In genomic region chr3:47780727-47781325, GRCh38 we compare ENCODE assay signal across 8 cellular contexts. TPM values are rescaled to one million over a fixed set of nuclear protein-coding genes. Genes with fewer than 3 reads are reported as not detected.
DNase-seq lines count a peak whose midpoint lies in the region; ATAC-seq and TF ChIP-seq lines count a peak whose summit lies in the region.

No MANE protein-coding gene starts in this region.

- no peaks in the 10 kb centered on the region for H3K9me3 Mint-ChIP-seq in HFFc6

- H3K36me3 Mint-ChIP-seq in HFFc6 (ENCODE audit: low read depth) = no peaks in the 10 kb centered on the region

- TF ChIP-seq RAD21 in SK-N-SH (IDR thresholded peaks at IDR 0.05; ENCODE audit: low read length) = no peak

- peak overlapping the region; percentile 81 for H2AFZ ChIP-seq in SK-N-SH (ENCODE audit: low read depth)
- peak overlapping the region; percentile 100 for H2AFZ ChIP-seq in parathyroid adenoma

- no peaks in the 10 kb centered on the region for H3K9me2 ChIP-seq in SK-N-SH

- H3K4me2 ChIP-seq in SK-N-SH (peak overlapping the region; percentile 97), parathyroid adenoma (ENCODE audit: low read length) (peak overlapping the region; percentile 98)

- TF ChIP-seq EP300 in SK-N-SH (IDR thresholded peaks at IDR 0.05; ENCODE audit: borderline replicate concordance in 1 of 2, low read depth in 1 of 2, low read length in 1 of 2) = no peak

- H4K20me1 ChIP-seq in SK-N-SH (ENCODE audit: insufficient read depth) = peaks cover 47% of the 10 kb centered on the region

- H3K27ac ChIP-seq in SK-N-SH (ENCODE audit: low read depth in 2 of 2, low read length in 1 of 2) = peak overlapping the region; percentile 88 to 93
- peak overlapping the region; percentile 97 to 100 (median 98) for H3K27ac ChIP-seq in esophagus squamous epithelium
- H3K27ac ChIP-seq in parathyroid adenoma = peak overlapping the region; percentile 98

- intact Hi-C loops in esophagus squamous epithelium (cut with DNase I) = no loop called here

- H3K79me2 ChIP-seq in SK-N-SH (ENCODE audit: insufficient read depth) = peaks cover 65% of the 10 kb centered on the region
- H3K79me2 ChIP-seq in parathyroid adenoma = peaks cover 27% of the 10 kb centered on the region

- under 1% methylated on average over 17 of the region's 17 CpGs for WGBS in SK-N-SH (ENCODE audit: low lambda C conversion rate)
- 1% methylated on average over 17 of the region's 17 CpGs for WGBS in esophagus squamous epithelium, 2 donors

- DNase-seq in Caki2 (ENCODE audit: low read depth) (peak; percentile 56), HFFc6 (peak; percentile 4), SK-N-SH (peak; percentile 30), esophagus squamous epithelium (lab: John Stamatoyannopoulos, UW) (no peak), D341Med (ENCODE audit: low spot score) (no peak)

- peaks cover 30% of the 10 kb centered on the region for H3F3A ChIP-seq in SK-N-SH (replicated peaks; ENCODE audit: insufficient read depth)

- H3K4me3 Mint-ChIP-seq in HFFc6 = peak overlapping the region; percentile 98

- CTCF ChIA-PET in SK-N-SH (lab: Yijun Ruan, JAX) = interaction anchor here (0.5 to 1.2 kb wide), 3 partner anchors 8 to 1392 kb away, joined by 3 to 4 read pairs (median 3); no protein-coding TSS in a partner anchor

- in situ Hi-C loops in Caki2 (cut with HindIII; ENCODE audit: low pct_unique_long_range_greater_than_20kb, low sequenced_read_pairs) = no loop called here

- H3K4me3 ChIP-seq in SK-N-SH (ENCODE audit: low read depth in 2 of 2, low read length in 1 of 2) = peak overlapping the region; percentile 67 to 99
- H3K4me3 ChIP-seq in esophagus squamous epithelium = peak overlapping the region; percentile 83 to 100 (median 92)
- H3K4me3 ChIP-seq in parathyroid adenoma (ENCODE audit: low read depth, low read length) = peak overlapping the region; percentile 90

- H3K27me3 ChIP-seq in SK-N-SH (ENCODE audit: insufficient read depth) (no peaks in the 10 kb centered on the region), esophagus squamous epithelium (no peaks in the 10 kb centered on the region), parathyroid adenoma (ENCODE audit: control insufficient read depth, insufficient read depth, low read length) (no peaks in the 10 kb centered on the region)

- H3K27ac Mint-ChIP-seq in HFFc6 = peak overlapping the region; percentile 95

- ATAC-seq in HG03108 (IDR thresholded peaks at IDR 0.05; ENCODE audit: unreplicated experiment) (no peak), HG03039 (IDR thresholded peaks at IDR 0.05; ENCODE audit: unreplicated experiment) (no peak)

- H3K36me3 ChIP-seq in SK-N-SH (replicated peaks in 1 of 2; ENCODE audit: control insufficient read depth in 1 of 2, insufficient read depth in 2 of 2, low read length in 1 of 2) (peaks cover 0 to 12% of the 10 kb centered on the region in 2 experiments), esophagus squamous epithelium (no peaks in the 10 kb centered on the region), parathyroid adenoma (ENCODE audit: control insufficient read depth, insufficient read depth, low read length) (no peaks in the 10 kb centered on the region)

- H3K4me1 ChIP-seq in SK-N-SH (ENCODE audit: control insufficient read depth in 1 of 2, insufficient read depth in 2 of 2, low read depth in 1 of 2, low read length in 1 of 2) (peaks cover 0 to 3% of the 10 kb centered on the region in 2 experiments; a peak in 2 of 4 replicates), esophagus squamous epithelium (peaks cover 5 to 51% (median 23%) of the 10 kb centered on the region in 3 donors), parathyroid adenoma (peaks cover 12% of the 10 kb centered on the region)

- no peaks in the 10 kb centered on the region for H3K9me3 ChIP-seq in SK-N-SH
- no peaks in the 10 kb centered on the region for H3K9me3 ChIP-seq in esophagus squamous epithelium
- no peaks in the 10 kb centered on the region for H3K9me3 ChIP-seq in parathyroid adenoma (ENCODE audit: control insufficient read depth, low read length)

- peaks cover 23% of the 10 kb centered on the region for H3K4me1 Mint-ChIP-seq in HFFc6 (ENCODE audit: low read depth)

- H3K27me3 Mint-ChIP-seq in HFFc6 (ENCODE audit: insufficient read depth) = peaks cover 8% of the 10 kb centered on the region

- H3K9ac ChIP-seq in SK-N-SH (peak overlapping the region; percentile 98), parathyroid adenoma (no peak overlapping the region)

- TF ChIP-seq CTCF in HFFc6 (IDR thresholded peaks at IDR 0.05) (no peak), SK-N-SH (IDR thresholded peaks at IDR 0.05) (no peak), esophagus squamous epithelium (IDR thresholded peaks at IDR 0.05) (no peak), parathyroid adenoma (IDR thresholded peaks at IDR 0.05) (no peak)

- POLR2A ChIA-PET in SK-N-SH (lab: Yijun Ruan, JAX) = interaction anchor here (0.6 to 0.8 kb wide), 2 partner anchors 14 to 22 kb away, joined by 3 read pairs; no protein-coding TSS in a partner anchor

- TF ChIP-seq POLR2A in esophagus squamous epithelium (IDR thresholded peaks at IDR 0.05) = no peak

TF ChIP-seq in SK-N-SH, 30 proteins besides CTCF, POLR2A, EP300 and RAD21 (continues in another document):
- TF ChIP-seq, protein P1, sequence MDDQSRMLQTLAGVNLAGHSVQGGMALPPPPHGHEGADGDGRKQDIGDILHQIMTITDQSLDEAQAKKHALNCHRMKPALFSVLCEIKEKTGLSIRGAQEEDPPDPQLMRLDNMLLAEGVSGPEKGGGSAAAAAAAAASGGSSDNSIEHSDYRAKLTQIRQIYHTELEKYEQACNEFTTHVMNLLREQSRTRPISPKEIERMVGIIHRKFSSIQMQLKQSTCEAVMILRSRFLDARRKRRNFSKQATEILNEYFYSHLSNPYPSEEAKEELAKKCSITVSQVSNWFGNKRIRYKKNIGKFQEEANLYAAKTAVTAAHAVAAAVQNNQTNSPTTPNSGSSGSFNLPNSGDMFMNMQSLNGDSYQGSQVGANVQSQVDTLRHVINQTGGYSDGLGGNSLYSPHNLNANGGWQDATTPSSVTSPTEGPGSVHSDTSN (IDR thresholded peaks at IDR 0.05) = no peak
- TF ChIP-seq TCF12 (IDR thresholded peaks at IDR 0.05) (no peak), ZBTB33 (IDR thresholded peaks at IDR 0.05; ENCODE audit: borderline replicate concordance, low read depth) (no peak), JUND (IDR thresholded peaks at IDR 0.05) (no peak), FOXJ3 (CRISPR knock-in tag; IDR thresholded peaks at IDR 0.05) (no peak), MEF2A (IDR thresholded peaks at IDR 0.05; ENCODE audit: borderline replicate concordance, low read depth) (no peak), NRF1 (IDR thresholded peaks at IDR 0.05; ENCODE audit: low read depth, low read length) (no peak), POLR2AphosphoS5 (IDR thresholded peaks at IDR 0.05; ENCODE audit: low read depth, low read length) (no peak)

RNA-seq across cellular contexts. Expression of gene SMARCC1, which starts 0.9 kb away (rescaled TPM):
- 21.4 and 32.6 TPM in 2 replicates for total RNA-seq in Caki2 (2014; rRNA removed; shearing (Covaris generic); ENCODE audit: low replicate concordance)
- 10 to 100 TPM; 65.8 to 81.9 (median 69.2) TPM for total RNA-seq in HFFc6 (2021; fragmentation: NEBNext Ultra II Directional; extraction: Animal tissue kit (Norgen Biotek cat#: 25700))
- polyA plus RNA-seq in SK-N-SH (2012; rRNA removed) = 16.2 and 16.5 TPM in 2 replicates
- polyA plus RNA-seq in SK-N-SH (2012; cell fraction: cytosol; rRNA removed) = 20.1 and 22.7 TPM in 2 replicates
- 13.1 and 21.8 TPM in 2 replicates for polyA plus RNA-seq in SK-N-SH (2012; cell fraction: nucleus; rRNA removed)
- total RNA-seq in esophagus squamous epithelium = 10 to 100 TPM; 28.2 to 51.7 (median 31.2) TPM

RNA-seq across cellular contexts. Expression of gene DHX30, which starts 22.1 kb away (rescaled TPM):
- total RNA-seq in Caki2 (2014; rRNA removed; shearing (Covaris generic); ENCODE audit: low replicate concordance) = 67.0 and 67.2 TPM in 2 replicates
- total RNA-seq in HFFc6 (2021; fragmentation: NEBNext Ultra II Directional; extraction: Animal tissue kit (Norgen Biotek cat#: 25700)) = 10 to 100 TPM; 54.1 to 64.0 (median 58.4) TPM
- polyA plus RNA-seq in SK-N-SH (2012; rRNA removed) = 86.3 and 90.4 TPM in 2 replicates
- 33.8 and 48.6 TPM in 2 replicates for polyA plus RNA-seq in SK-N-SH (2012; cell fraction: cytosol; rRNA removed)
- 229 and 256 TPM in 2 replicates for polyA plus RNA-seq in SK-N-SH (2012; cell fraction: nucleus; rRNA removed)
- total RNA-seq in esophagus squamous epithelium = 10 to 100 TPM; 32.8 to 63.5 (median 44.8) TPM

Comparison
In these comparisons a context has a peak if more than half of its experiments do, and no peak if none do; other contexts are left out.
1. DNase-seq: peak in Caki2 (single experiment), HFFc6 (single experiment) and SK-N-SH (single experiment); none in esophagus squamous epithelium (single experiment) and D341Med (single experiment).
2. Peak in every context shown above with its lines, with median percentiles within 50 percentile points of each other: H3K27ac ChIP-seq and H3K4me3 ChIP-seq.